In genomic region chr19:13152854-13153626, GRCh38 we compare ENCODE assay signal across 8 cellular contexts. TPM values are rescaled to one million over a fixed set of nuclear protein-coding genes. Genes with fewer than 3 reads are reported as not detected.
DNase-seq lines count a peak whose midpoint lies in the region; ATAC-seq, FAIRE-seq and TF ChIP-seq lines count a peak whose summit lies in the region.

No MANE protein-coding gene starts in this region.

- peak overlapping the region; percentile 99 for H3K27ac Mint-ChIP-seq in dendritic cell treated with granulocyte-macrophage colony-stimulating factor and Interleukin-4, amounts not matched to agents 40 ng/mL and 50 ng/mL, for 4 days

- TF ChIP-seq CTCF in HepG2 (CRISPR knock-in tag; IDR thresholded peaks at IDR 0.05), result no peak; the same call in 1 of the 2 replicates

- peaks cover 55% of the 10 kb centered on the region for H3K4me1 Mint-ChIP-seq in dendritic cell treated with granulocyte-macrophage colony-stimulating factor and Interleukin-4, amounts not matched to agents 40 ng/mL and 50 ng/mL, for 4 days (ENCODE audit: low read depth)

- H3K4me2 ChIP-seq in HepG2 (ENCODE audit: low read depth, low read length), result peak overlapping the region; percentile 96

- H3K4me1 ChIP-seq in ACC112 (ENCODE audit: control insufficient read depth, insufficient read depth, low read length, unreplicated experiment) (peaks cover 13% of the 10 kb centered on the region), HepG2 (ENCODE audit: insufficient read depth, low read length) (peaks cover 45% of the 10 kb centered on the region)

- no peak for TF ChIP-seq EP300 in HepG2 (IDR thresholded peaks at IDR 0.05; ENCODE audit: low read depth in 2 of 2, low read length in 2 of 2)
- TF ChIP-seq EP300 in HepG2 (CRISPR knock-in tag; IDR thresholded peaks at IDR 0.05; ENCODE audit: borderline replicate concordance), result peak; percentile 8; the same call in 1 of the 2 replicates

- FAIRE-seq in HepG2 (lab: Jason Lieb, UNC), result peak; percentile 26

- intact Hi-C loops in dendritic cell treated with granulocyte-macrophage colony-stimulating factor and Interleukin-4, amounts not matched to agents 40 ng/mL and 50 ng/mL, for 4 days (cut with micrococcal nuclease), result loop anchor here (5.0 kb wide), 1 partner anchor 51 kb away; the partner anchor contains the start of gene LYL1
- intact Hi-C loops in HepG2 (cut with micrococcal nuclease; ENCODE audit: unreplicated experiment), result loop anchor here (1.0 to 5.0 kb wide), 3 partner anchors 9 to 694 kb away; partner anchors contain the start of genes NACC1 and TRMT1

- no peaks in the 10 kb centered on the region for H3K27me3 Mint-ChIP-seq in dendritic cell treated with granulocyte-macrophage colony-stimulating factor and Interleukin-4, amounts not matched to agents 40 ng/mL and 50 ng/mL, for 4 days

- no peaks in the 10 kb centered on the region for H3K9me3 Mint-ChIP-seq in dendritic cell treated with granulocyte-macrophage colony-stimulating factor and Interleukin-4, amounts not matched to agents 40 ng/mL and 50 ng/mL, for 4 days

- POLR2A ChIA-PET in HepG2 (lab: Yijun Ruan, JAX), result interaction anchor here (1.0 to 2.2 kb wide), 12 partner anchors 13 to 578 kb away, joined by 3 to 108 read pairs (median 5); partner anchors contain the start of gene NACC1

- TSS peak; percentile 85 for BruUV-seq in HepG2 (replicated peaks; lab: Mats Ljungman, UMichigan)

- H3K9me3 ChIP-seq in HepG2 (ENCODE audit: low read length), result no peaks in the 10 kb centered on the region

- WGBS in HepG2 (ENCODE audit: low lambda C conversion rate), result 57% methylated on average over 43 of the region's 74 CpGs

- peak; percentile 100 for TF ChIP-seq POLR2A in HepG2 (IDR thresholded peaks at IDR 0.05; ENCODE audit: insufficient read depth in 1 of 2, low read depth in 2 of 2, low read length in 2 of 2)

- H3K9ac ChIP-seq in HepG2 (ENCODE audit: insufficient read depth, low read depth, low read length), result peak overlapping the region; percentile 94

- CTCF ChIA-PET in HepG2 (lab: Yijun Ruan, JAX; ENCODE audit: low intra/inter-chr PET ratio, low total read pairs), result no interaction called here

- peaks cover 36% of the 10 kb centered on the region for H3K79me2 ChIP-seq in ACC112 (ENCODE audit: control insufficient read depth, insufficient read depth, low read length, unreplicated experiment)
- H3K79me2 ChIP-seq in HepG2 (ENCODE audit: insufficient read depth, low read length), result peaks cover 49% of the 10 kb centered on the region

- peak; percentile 24; the same call in 1 of the 2 replicates for TF ChIP-seq RAD21 in HepG2 (CRISPR knock-in tag; IDR thresholded peaks at IDR 0.05)

- DNase-seq in HK-2 (ENCODE audit: unreplicated experiment) (peak; percentile 97), NCI-H774 (lab: John Stamatoyannopoulos, UW) (peak; percentile 87), HepG2 (ENCODE audit: low spot score) (peak; percentile 86)
- DNase-seq in activated CD4-positive, alpha-beta T cell treated with anti-CD3 and anti-CD28 coated beads, Interleukin-2, amount 50 U/mL, for 4 hours, result peak; percentile 96 to 98
- peak; percentile 99 for DNase-seq in stimulated activated CD4-positive, alpha-beta T cell treated with anti-CD3 and anti-CD28 coated beads, Interleukin-2, amount 100 ng/mL, for 48 hours

- H3K36me3 ChIP-seq in ACC112 (ENCODE audit: insufficient read depth, low read length), result peaks cover 9% of the 10 kb centered on the region; the same call in 1 of the 2 replicates
- no peaks in the 10 kb centered on the region for H3K36me3 ChIP-seq in HepG2 (replicated peaks in 1 of 2; ENCODE audit: control insufficient read depth in 1 of 2, insufficient read depth in 2 of 2, low read length in 2 of 2)

- H3K27me3 ChIP-seq in ACC112 (ENCODE audit: insufficient read depth, low read length) (no peaks in the 10 kb centered on the region), HepG2 (ENCODE audit: control insufficient read depth in 1 of 2, insufficient read depth in 2 of 2, low read length in 2 of 2) (no peaks in the 10 kb centered on the region; a peak in 1 of 5 replicates)

- H3K4me3 ChIP-seq in ACC112 (ENCODE audit: low read depth, low read length), result peak overlapping the region; percentile 97
- peak overlapping the region; percentile 57 to 91 (median 74) for H3K4me3 ChIP-seq in HepG2 (replicated peaks in 1 of 3; ENCODE audit: insufficient read depth in 1 of 3, low read depth in 2 of 3, low read length in 3 of 3)

- ATAC-seq in GM18873 (IDR thresholded peaks at IDR 0.05; ENCODE audit: low FRiP score, unreplicated experiment) (peak; percentile 32), HepG2 (peak; percentile 12)

- in situ Hi-C loops in HepG2 (cut with HindIII; ENCODE audit: extremely low pct_ligation_motif_present, low pct_unique_long_range_greater_than_20kb), result loop anchor here (5.0 kb wide), 2 partner anchors 36 to 39 kb away; partner anchors contain the start of genes NACC1 and TRMT1

- H2AFZ ChIP-seq in ACC112 (ENCODE audit: low read length, unreplicated experiment) (peak overlapping the region; percentile 25), HepG2 (ENCODE audit: low read length) (no peak overlapping the region)

- peak overlapping the region; percentile 96 for H3K27ac ChIP-seq in ACC112 (ENCODE audit: low read depth, low read length)
- H3K27ac ChIP-seq in HepG2 (ENCODE audit: extremely low read length, insufficient read depth, low read length), result peak overlapping the region; percentile 95

- peak overlapping the region; percentile 97 for H3K4me3 Mint-ChIP-seq in dendritic cell treated with granulocyte-macrophage colony-stimulating factor and Interleukin-4, amounts not matched to agents 40 ng/mL and 50 ng/mL, for 4 days

- peaks cover 3% of the 10 kb centered on the region; the same call in 1 of the 2 replicates for H4K20me1 ChIP-seq in HepG2 (ENCODE audit: insufficient read depth, low read length)

- peaks cover 49% of the 10 kb centered on the region for H3K36me3 Mint-ChIP-seq in dendritic cell treated with granulocyte-macrophage colony-stimulating factor and Interleukin-4, amounts not matched to agents 40 ng/mL and 50 ng/mL, for 4 days (ENCODE audit: low read depth)

RNA-seq across cellular contexts. Expression of gene IER2, which starts 2.8 kb away (rescaled TPM):
- total RNA-seq in HepG2 (2016; rRNA removed; fragmentation: Illumina TruSeq; extraction: Trizol), result 10.0 and 14.3 TPM in 2 replicates
- total RNA-seq in HepG2 (2016; cell fraction: cytosol; rRNA removed; fragmentation: Illumina TruSeq; extraction: Trizol; ENCODE audit: low read depth), result 5.0 and 5.9 TPM in 2 replicates
- 8.1 and 16.1 TPM in 2 replicates for total RNA-seq in HepG2 (2016; cell fraction: insoluble cytoplasmic fraction; rRNA removed; fragmentation: Illumina TruSeq; extraction: Trizol)
- 10.0 and 11.1 TPM in 2 replicates for total RNA-seq in HepG2 (2016; cell fraction: membrane; rRNA removed; fragmentation: Illumina TruSeq; extraction: Trizol)
- total RNA-seq in HepG2 (2016; cell fraction: nucleus; rRNA removed; fragmentation: Illumina TruSeq; extraction: Trizol), result 12.6 and 13.6 TPM in 2 replicates
- 10.1 and 12.9 TPM in 2 replicates for polyA plus RNA-seq in HepG2 (2011; rRNA removed)
- 14.4 and 15.3 TPM in 2 replicates for polyA plus RNA-seq in HepG2 (2011; cell fraction: cytosol; rRNA removed)
- 84.6 and 97.2 TPM in 2 replicates for polyA plus RNA-seq in HepG2 (2011; cell fraction: nucleus; rRNA removed)
- 20.1 and 25.8 TPM in 2 replicates for polyA plus RNA-seq in HepG2 (2012)
- polyA plus RNA-seq in HepG2 (2016; cell fraction: cytosol; fragmentation: Illumina TruSeq; extraction: Trizol; ENCODE audit: low read depth), result 5.5 and 5.8 TPM in 2 replicates
- polyA plus RNA-seq in HepG2 (2016; cell fraction: insoluble cytoplasmic fraction; fragmentation: Illumina TruSeq; extraction: Trizol; ENCODE audit: low read depth), result 17.5 and 22.6 TPM in 2 replicates
- polyA plus RNA-seq in HepG2 (2016; cell fraction: membrane; fragmentation: Illumina TruSeq; extraction: Trizol; ENCODE audit: low read depth), result 9.7 and 9.8 TPM in 2 replicates
- 39.1 and 40.8 TPM in 2 replicates for polyA plus RNA-seq in HepG2 (2016; cell fraction: nucleus; fragmentation: Illumina TruSeq; extraction: Trizol; ENCODE audit: insufficient read depth, low read depth)
- 8.1 and 9.7 TPM in 2 replicates for polyA minus RNA-seq in HepG2 (2011; rRNA and poly(A)+ RNA removed; ENCODE audit: low replicate concordance)
- polyA minus RNA-seq in HepG2 (2011; cell fraction: cytosol; rRNA and poly(A)+ RNA removed), result 7.0 and 7.3 TPM in 2 replicates
- polyA minus RNA-seq in HepG2 (2011; cell fraction: nucleus; rRNA and poly(A)+ RNA removed), result 9.7 and 9.9 TPM in 2 replicates

RNA-seq across cellular contexts. Expression of gene STX10, which starts 2.9 kb away (rescaled TPM):
- total RNA-seq in HepG2 (2016; rRNA removed; fragmentation: Illumina TruSeq; extraction: Trizol), result 36.8 and 47.9 TPM in 2 replicates
- total RNA-seq in HepG2 (2016; cell fraction: cytosol; rRNA removed; fragmentation: Illumina TruSeq; extraction: Trizol; ENCODE audit: low read depth), result 56.0 and 67.5 TPM in 2 replicates
- 33.4 and 50.3 TPM in 2 replicates for total RNA-seq in HepG2 (2016; cell fraction: insoluble cytoplasmic fraction; rRNA removed; fragmentation: Illumina TruSeq; extraction: Trizol)
- total RNA-seq in HepG2 (2016; cell fraction: membrane; rRNA removed; fragmentation: Illumina TruSeq; extraction: Trizol), result 78.5 and 90.1 TPM in 2 replicates
- 27.2 and 35.2 TPM in 2 replicates for total RNA-seq in HepG2 (2016; cell fraction: nucleus; rRNA removed; fragmentation: Illumina TruSeq; extraction: Trizol)
- 66.4 and 85.5 TPM in 2 replicates for polyA plus RNA-seq in HepG2 (2011; rRNA removed)
- polyA plus RNA-seq in HepG2 (2011; cell fraction: cytosol; rRNA removed), result 58.0 and 78.9 TPM in 2 replicates
- polyA plus RNA-seq in HepG2 (2011; cell fraction: nucleus; rRNA removed), result 198 and 219 TPM in 2 replicates
- 28.8 and 43.3 TPM in 2 replicates for polyA plus RNA-seq in HepG2 (2012)
- polyA plus RNA-seq in HepG2 (2016; cell fraction: cytosol; fragmentation: Illumina TruSeq; extraction: Trizol; ENCODE audit: low read depth), result 79.7 and 89.7 TPM in 2 replicates
- 39.4 and 44.9 TPM in 2 replicates for polyA plus RNA-seq in HepG2 (2016; cell fraction: insoluble cytoplasmic fraction; fragmentation: Illumina TruSeq; extraction: Trizol; ENCODE audit: low read depth)
- 85.7 and 88.6 TPM in 2 replicates for polyA plus RNA-seq in HepG2 (2016; cell fraction: membrane; fragmentation: Illumina TruSeq; extraction: Trizol; ENCODE audit: low read depth)
- polyA plus RNA-seq in HepG2 (2016; cell fraction: nucleus; fragmentation: Illumina TruSeq; extraction: Trizol; ENCODE audit: insufficient read depth, low read depth), result 76.5 and 85.3 TPM in 2 replicates
- 37.6 and 153 TPM in 2 replicates for polyA minus RNA-seq in HepG2 (2011; rRNA and poly(A)+ RNA removed; ENCODE audit: low replicate concordance)
- polyA minus RNA-seq in HepG2 (2011; cell fraction: cytosol; rRNA and poly(A)+ RNA removed), result 11.9 and 14.2 TPM in 2 replicates
- polyA minus RNA-seq in HepG2 (2011; cell fraction: nucleus; rRNA and poly(A)+ RNA removed), result 10.3 and 12.1 TPM in 2 replicates

RNA-seq across cellular contexts. Expression of gene NACC1, which starts 35.0 kb away (rescaled TPM):
- total RNA-seq in HepG2 (2016; rRNA removed; fragmentation: Illumina TruSeq; extraction: Trizol), result 31.8 and 46.7 TPM in 2 replicates
- total RNA-seq in HepG2 (2016; cell fraction: cytosol; rRNA removed; fragmentation: Illumina TruSeq; extraction: Trizol; ENCODE audit: low read depth), result 6.8 and 8.2 TPM in 2 replicates
- 29.7 and 42.3 TPM in 2 replicates for total RNA-seq in HepG2 (2016; cell fraction: insoluble cytoplasmic fraction; rRNA removed; fragmentation: Illumina TruSeq; extraction: Trizol)
- total RNA-seq in HepG2 (2016; cell fraction: membrane; rRNA removed; fragmentation: Illumina TruSeq; extraction: Trizol), result 37.1 and 38.6 TPM in 2 replicates
- 21.0 and 21.3 TPM in 2 replicates for total RNA-seq in HepG2 (2016; cell fraction: nucleus; rRNA removed; fragmentation: Illumina TruSeq; extraction: Trizol)
- 42.3 and 55.2 TPM in 2 replicates for polyA plus RNA-seq in HepG2 (2011; rRNA removed)
- polyA plus RNA-seq in HepG2 (2011; cell fraction: cytosol; rRNA removed), result 33.3 and 62.6 TPM in 2 replicates
- polyA plus RNA-seq in HepG2 (2011; cell fraction: nucleus; rRNA removed), result 93.5 and 114 TPM in 2 replicates
- 13.2 and 18.2 TPM in 2 replicates for polyA plus RNA-seq in HepG2 (2012)
- 6.3 and 6.7 TPM in 2 replicates for polyA plus RNA-seq in HepG2 (2016; cell fraction: cytosol; fragmentation: Illumina TruSeq; extraction: Trizol; ENCODE audit: low read depth)
- polyA plus RNA-seq in HepG2 (2016; cell fraction: insoluble cytoplasmic fraction; fragmentation: Illumina TruSeq; extraction: Trizol; ENCODE audit: low read depth), result 35.6 and 46.3 TPM in 2 replicates
- polyA plus RNA-seq in HepG2 (2016; cell fraction: membrane; fragmentation: Illumina TruSeq; extraction: Trizol; ENCODE audit: low read depth), result 28.2 and 28.5 TPM in 2 replicates
- polyA plus RNA-seq in HepG2 (2016; cell fraction: nucleus; fragmentation: Illumina TruSeq; extraction: Trizol; ENCODE audit: insufficient read depth, low read depth), result 37.4 and 39.4 TPM in 2 replicates
- 91.1 and 200 TPM in 2 replicates for polyA minus RNA-seq in HepG2 (2011; rRNA and poly(A)+ RNA removed; ENCODE audit: low replicate concordance)
- polyA minus RNA-seq in HepG2 (2011; cell fraction: cytosol; rRNA and poly(A)+ RNA removed), result 45.0 and 58.7 TPM in 2 replicates
- polyA minus RNA-seq in HepG2 (2011; cell fraction: nucleus; rRNA and poly(A)+ RNA removed), result 12.7 and 13.6 TPM in 2 replicates

RNA-seq across cellular contexts. Expression of gene TRMT1, which starts 36.5 kb away (rescaled TPM):
- 27.9 and 44.1 TPM in 2 replicates for total RNA-seq in HepG2 (2016; rRNA removed; fragmentation: Illumina TruSeq; extraction: Trizol)
- 9.6 and 11.8 TPM in 2 replicates for total RNA-seq in HepG2 (2016; cell fraction: cytosol; rRNA removed; fragmentation: Illumina TruSeq; extraction: Trizol; ENCODE audit: low read depth)
- 23.9 and 45.4 TPM in 2 replicates for total RNA-seq in HepG2 (2016; cell fraction: insoluble cytoplasmic fraction; rRNA removed; fragmentation: Illumina TruSeq; extraction: Trizol)
- 14.3 and 15.5 TPM in 2 replicates for total RNA-seq in HepG2 (2016; cell fraction: membrane; rRNA removed; fragmentation: Illumina TruSeq; extraction: Trizol)
- 55.3 and 60.2 TPM in 2 replicates for total RNA-seq in HepG2 (2016; cell fraction: nucleus; rRNA removed; fragmentation: Illumina TruSeq; extraction: Trizol)
- 35.5 and 42.9 TPM in 2 replicates for polyA plus RNA-seq in HepG2 (2011; rRNA removed)
- polyA plus RNA-seq in HepG2 (2011; cell fraction: cytosol; rRNA removed), result 16.0 and 24.0 TPM in 2 replicates
- 421 and 529 TPM in 2 replicates for polyA plus RNA-seq in HepG2 (2011; cell fraction: nucleus; rRNA removed)
- 22.9 and 29.0 TPM in 2 replicates for polyA plus RNA-seq in HepG2 (2012)
- 9.7 and 9.9 TPM in 2 replicates for polyA plus RNA-seq in HepG2 (2016; cell fraction: cytosol; fragmentation: Illumina TruSeq; extraction: Trizol; ENCODE audit: low read depth)
- polyA plus RNA-seq in HepG2 (2016; cell fraction: insoluble cytoplasmic fraction; fragmentation: Illumina TruSeq; extraction: Trizol; ENCODE audit: low read depth), result 24.6 and 27.1 TPM in 2 replicates
- polyA plus RNA-seq in HepG2 (2016; cell fraction: membrane; fragmentation: Illumina TruSeq; extraction: Trizol; ENCODE audit: low read depth), result 10.7 and 11.5 TPM in 2 replicates
- 144 and 171 TPM in 2 replicates for polyA plus RNA-seq in HepG2 (2016; cell fraction: nucleus; fragmentation: Illumina TruSeq; extraction: Trizol; ENCODE audit: insufficient read depth, low read depth)
- 61.2 and 61.3 TPM in 2 replicates for polyA minus RNA-seq in HepG2 (2011; rRNA and poly(A)+ RNA removed; ENCODE audit: low replicate concordance)
- 12.5 and 24.5 TPM in 2 replicates for polyA minus RNA-seq in HepG2 (2011; cell fraction: cytosol; rRNA and poly(A)+ RNA removed)
- 44.6 and 48.9 TPM in 2 replicates for polyA minus RNA-seq in HepG2 (2011; cell fraction: nucleus; rRNA and poly(A)+ RNA removed)

RNA-seq across cellular contexts. Expression of gene LYL1, which starts 50.4 kb away (rescaled TPM):
- 0.69 and 0.75 TPM in 2 replicates for total RNA-seq in HepG2 (2016; rRNA removed; fragmentation: Illumina TruSeq; extraction: Trizol)
- 0.79 and 0.91 TPM in 2 replicates for total RNA-seq in HepG2 (2016; cell fraction: cytosol; rRNA removed; fragmentation: Illumina TruSeq; extraction: Trizol; ENCODE audit: low read depth)
- 0.40 and 0.97 TPM in 2 replicates for total RNA-seq in HepG2 (2016; cell fraction: insoluble cytoplasmic fraction; rRNA removed; fragmentation: Illumina TruSeq; extraction: Trizol)
- 0.74 and 0.90 TPM in 2 replicates for total RNA-seq in HepG2 (2016; cell fraction: membrane; rRNA removed; fragmentation: Illumina TruSeq; extraction: Trizol)
- total RNA-seq in HepG2 (2016; cell fraction: nucleus; rRNA removed; fragmentation: Illumina TruSeq; extraction: Trizol), result 0.31 and 0.75 TPM in 2 replicates
- 0.72 and 0.92 TPM in 2 replicates for polyA plus RNA-seq in HepG2 (2011; rRNA removed)
- polyA plus RNA-seq in HepG2 (2011; cell fraction: cytosol; rRNA removed), result 0.71 and 1.6 TPM in 2 replicates
- polyA plus RNA-seq in HepG2 (2011; cell fraction: nucleus; rRNA removed), result 2.0 and 2.6 TPM in 2 replicates
- polyA plus RNA-seq in HepG2 (2012), result 0.31 and 0.32 TPM in 2 replicates
- 0.57 and 0.66 TPM in 2 replicates for polyA plus RNA-seq in HepG2 (2016; cell fraction: cytosol; fragmentation: Illumina TruSeq; extraction: Trizol; ENCODE audit: low read depth)
- polyA plus RNA-seq in HepG2 (2016; cell fraction: insoluble cytoplasmic fraction; fragmentation: Illumina TruSeq; extraction: Trizol; ENCODE audit: low read depth), result 0.51 and 0.59 TPM in 2 replicates
- 0.76 and 0.86 TPM in 2 replicates for polyA plus RNA-seq in HepG2 (2016; cell fraction: membrane; fragmentation: Illumina TruSeq; extraction: Trizol; ENCODE audit: low read depth)
- 0.93 and 1.5 TPM in 2 replicates for polyA plus RNA-seq in HepG2 (2016; cell fraction: nucleus; fragmentation: Illumina TruSeq; extraction: Trizol; ENCODE audit: insufficient read depth, low read depth)
- polyA minus RNA-seq in HepG2 (2011; rRNA and poly(A)+ RNA removed; ENCODE audit: low replicate concordance), result 0.09 and 1.9 TPM in 2 replicates
- polyA minus RNA-seq in HepG2 (2011; cell fraction: cytosol; rRNA and poly(A)+ RNA removed), result 0.49 and 0.70 TPM in 2 replicates
- polyA minus RNA-seq in HepG2 (2011; cell fraction: nucleus; rRNA and poly(A)+ RNA removed), result 0.64 and 1.1 TPM in 2 replicates

Comparison
In these comparisons a context has a peak if more than half of its experiments do, and no peak if none do; other contexts are left out.
1. Peak in every context shown above with its lines: DNase-seq, ATAC-seq, H3K4me3 ChIP-seq and H3K27ac ChIP-seq.